1 cellular context compared by ENCODE assay signal in the genomic region with DNA sequence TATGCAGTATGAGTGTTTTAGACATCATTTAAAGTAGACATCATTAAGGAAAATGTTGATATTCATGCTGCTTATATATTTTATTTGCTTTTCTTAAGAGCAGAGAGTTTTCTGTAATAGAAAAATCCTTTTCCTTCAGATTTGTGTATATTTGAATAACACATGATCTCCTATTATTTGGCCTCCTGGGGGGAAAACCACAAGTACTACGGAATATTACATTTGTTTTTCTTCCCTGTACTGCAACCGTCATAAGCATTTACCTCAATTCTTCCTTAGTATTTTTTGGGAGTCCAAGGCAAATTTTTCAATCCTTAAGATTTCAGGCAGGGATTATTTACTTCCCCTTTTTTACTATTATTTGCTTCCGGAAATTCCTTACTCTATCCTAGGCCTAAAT.
TF ChIP-seq lines count a peak whose summit lies in the region.

No MANE protein-coding gene starts in this region.

TF ChIP-seq in A549, 52 proteins besides CTCF, POLR2A, EP300 and RAD21 (continued from another document):
- TF ChIP-seq TP53 (CRISPR knock-in tag; IDR thresholded peaks at IDR 0.05), result no peak
- TF ChIP-seq CBX2 (IDR thresholded peaks at IDR 0.05; ENCODE audit: borderline replicate concordance, low read depth), result no peak
